Comparison of ENCODE assay signal across 1 cellular context in the genomic region with DNA sequence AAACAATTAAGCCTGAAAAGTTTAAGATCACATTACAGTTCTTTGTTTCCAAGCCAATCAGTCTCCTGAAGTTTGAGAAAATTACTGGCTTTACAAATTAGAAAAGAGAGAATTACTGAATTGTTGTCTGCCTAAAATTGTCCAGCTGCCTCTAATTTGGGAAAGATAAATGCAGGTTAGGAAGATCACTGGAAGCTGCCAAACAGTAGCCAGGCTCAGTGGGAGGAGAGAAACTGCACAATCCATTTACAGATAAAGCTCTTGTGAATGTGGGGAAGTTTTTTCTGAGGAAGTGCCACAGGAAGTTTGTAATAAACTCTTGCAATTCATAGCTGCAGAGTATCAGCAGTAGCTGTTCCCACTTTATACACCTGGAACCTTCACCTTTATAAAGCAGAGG.
A peak's percentile ranks its signal among the peaks of the same experiment; 100 is the strongest.
TF ChIP-seq lines count a peak whose summit lies in the region.

No MANE protein-coding gene starts in this region.

TF ChIP-seq in SK-N-SH treated with all-trans-retinoic acid at 6 μM for 48 hours, 23 proteins besides CTCF, POLR2A, EP300 and RAD21 (continued from another document):
- TF ChIP-seq, protein P1, sequence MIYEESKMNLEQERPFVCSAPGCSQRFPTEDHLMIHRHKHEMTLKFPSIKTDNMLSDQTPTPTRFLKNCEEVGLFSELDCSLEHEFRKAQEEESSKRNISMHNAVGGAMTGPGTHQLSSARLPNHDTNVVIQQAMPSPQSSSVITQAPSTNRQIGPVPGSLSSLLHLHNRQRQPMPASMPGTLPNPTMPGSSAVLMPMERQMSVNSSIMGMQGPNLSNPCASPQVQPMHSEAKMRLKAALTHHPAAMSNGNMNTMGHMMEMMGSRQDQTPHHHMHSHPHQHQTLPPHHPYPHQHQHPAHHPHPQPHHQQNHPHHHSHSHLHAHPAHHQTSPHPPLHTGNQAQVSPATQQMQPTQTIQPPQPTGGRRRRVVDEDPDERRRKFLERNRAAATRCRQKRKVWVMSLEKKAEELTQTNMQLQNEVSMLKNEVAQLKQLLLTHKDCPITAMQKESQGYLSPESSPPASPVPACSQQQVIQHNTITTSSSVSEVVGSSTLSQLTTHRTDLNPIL (CRISPR knock-in tag; IDR thresholded peaks at IDR 0.05; ENCODE audit: low read depth): no peak
- TF ChIP-seq, protein P2, sequence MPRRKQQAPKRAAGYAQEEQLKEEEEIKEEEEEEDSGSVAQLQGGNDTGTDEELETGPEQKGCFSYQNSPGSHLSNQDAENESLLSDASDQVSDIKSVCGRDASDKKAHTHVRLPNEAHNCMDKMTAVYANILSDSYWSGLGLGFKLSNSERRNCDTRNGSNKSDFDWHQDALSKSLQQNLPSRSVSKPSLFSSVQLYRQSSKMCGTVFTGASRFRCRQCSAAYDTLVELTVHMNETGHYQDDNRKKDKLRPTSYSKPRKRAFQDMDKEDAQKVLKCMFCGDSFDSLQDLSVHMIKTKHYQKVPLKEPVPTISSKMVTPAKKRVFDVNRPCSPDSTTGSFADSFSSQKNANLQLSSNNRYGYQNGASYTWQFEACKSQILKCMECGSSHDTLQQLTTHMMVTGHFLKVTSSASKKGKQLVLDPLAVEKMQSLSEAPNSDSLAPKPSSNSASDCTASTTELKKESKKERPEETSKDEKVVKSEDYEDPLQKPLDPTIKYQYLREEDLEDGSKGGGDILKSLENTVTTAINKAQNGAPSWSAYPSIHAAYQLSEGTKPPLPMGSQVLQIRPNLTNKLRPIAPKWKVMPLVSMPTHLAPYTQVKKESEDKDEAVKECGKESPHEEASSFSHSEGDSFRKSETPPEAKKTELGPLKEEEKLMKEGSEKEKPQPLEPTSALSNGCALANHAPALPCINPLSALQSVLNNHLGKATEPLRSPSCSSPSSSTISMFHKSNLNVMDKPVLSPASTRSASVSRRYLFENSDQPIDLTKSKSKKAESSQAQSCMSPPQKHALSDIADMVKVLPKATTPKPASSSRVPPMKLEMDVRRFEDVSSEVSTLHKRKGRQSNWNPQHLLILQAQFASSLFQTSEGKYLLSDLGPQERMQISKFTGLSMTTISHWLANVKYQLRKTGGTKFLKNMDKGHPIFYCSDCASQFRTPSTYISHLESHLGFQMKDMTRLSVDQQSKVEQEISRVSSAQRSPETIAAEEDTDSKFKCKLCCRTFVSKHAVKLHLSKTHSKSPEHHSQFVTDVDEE (CRISPR knock-in tag; IDR thresholded peaks at IDR 0.05): peak; percentile 88; the same call in 1 of the 2 replicates
- TF ChIP-seq SNAI2 (CRISPR knock-in tag; IDR thresholded peaks at IDR 0.05): no peak
- TF ChIP-seq ARNTL (CRISPR knock-in tag; IDR thresholded peaks at IDR 0.05; ENCODE audit: borderline replicate concordance, low read depth): no peak
- 0 out of 2 replicates have a peak, but pooled peaks have one; percentile 60 for TF ChIP-seq ESRRG (CRISPR knock-in tag; IDR thresholded peaks at IDR 0.05)
